ENCODE assay signal across 18 cellular contexts in genomic region chr21:26199471-26199870, GRCh38. TPM values are rescaled to one million over a fixed set of nuclear protein-coding genes. Genes with fewer than 3 reads are reported as not detected.
A peak's percentile ranks its signal among the peaks of the same experiment; 100 is the strongest.
DNase-seq lines count a peak whose midpoint lies in the region; ATAC-seq, FAIRE-seq and TF ChIP-seq lines count a peak whose summit lies in the region.
"Had no signal": no experiment of that assay in that cellular context is flagged by ENCODE, and none has a peak within 500 bp of the region (broad histone marks: within the 10 kb centered on the region; RNA-seq: fewer than 3 reads in every experiment).

No MANE protein-coding gene starts in this region.

- no peak overlapping the region for H3K4me2 ChIP-seq in HepG2 (ENCODE audit: low read depth, low read length)

- DNase-seq in ELR (ENCODE audit: low read depth) (peak; percentile 43), amniotic stem cell (lab: John Stamatoyannopoulos, UW) (peak; percentile 6), fibroblast of mammary gland (ENCODE audit: low read depth) (peak; percentile 23), skeletal muscle cell (ENCODE audit: low read depth) (peak; percentile 36), HepG2 (ENCODE audit: low spot score) (no peak), sigmoid colon (no peak), HTR-8/SVneo (ENCODE audit: insufficient read length, low spot score) (no peak)
- no peak for DNase-seq in stimulated activated CD4-positive, alpha-beta T cell treated with anti-CD3 and anti-CD28 coated beads, Interleukin-1b, Interleukin-23, amount 100 ng/mL, for 48 hours
- DNase-seq: aorta; Caco-2; left ventricle myocardium inferior; NCI-H1417 treated with DMSO at 0.1 percent for 48 hours; NCI-H526 treated with DMSO at 0.1 percent for 48 hours; stimulated activated CD4-positive, alpha-beta T cell treated with anti-CD3 and anti-CD28 coated beads, Interleukin-12 subunit alpha, Interleukin-12 subunit beta, amount 100 ng/mL, for 4 hours had no signal

- 3% methylated on average over 4 of the region's 4 CpGs for WGBS in HepG2 (ENCODE audit: low lambda C conversion rate)
- WGBS in sigmoid colon, 2 donors = 76 to 82% methylated on average over 4 of the region's 4 CpGs

- H3K4me3 ChIP-seq in fibroblast of mammary gland (ENCODE audit: control insufficient read depth, low read depth, low read length) (no peak overlapping the region), skeletal muscle cell (ENCODE audit: low read depth, low read length) (no peak overlapping the region), HepG2 (replicated peaks in 1 of 3; ENCODE audit: insufficient read depth in 1 of 3, low read depth in 2 of 3, low read length in 3 of 3) (no peak overlapping the region), sigmoid colon (no peak overlapping the region)
- H3K4me3 ChIP-seq: coronary artery, left ventricle myocardium inferior had no signal

- H3K27me3 ChIP-seq in HepG2 (ENCODE audit: control insufficient read depth in 1 of 2, insufficient read depth in 2 of 2, low read length in 2 of 2) (no peaks in the 10 kb centered on the region), sigmoid colon (no peaks in the 10 kb centered on the region)

- TF ChIP-seq RAD21 in HepG2 (CRISPR knock-in tag; IDR thresholded peaks at IDR 0.05) = no peak

- FAIRE-seq in HepG2 (lab: Jason Lieb, UNC) = no peak
- no peak for FAIRE-seq in HTR-8/SVneo (lab: Jason Lieb, UNC)
- FAIRE-seq: GM19239, H1 had no signal

- no peaks in the 10 kb centered on the region for H3K4me1 ChIP-seq in HepG2 (ENCODE audit: insufficient read depth, low read length)
- no peaks in the 10 kb centered on the region for H3K4me1 ChIP-seq in sigmoid colon
- H3K4me1 ChIP-seq: Caco-2, left ventricle myocardium inferior had no signal

- no peak for ATAC-seq in HepG2
- ATAC-seq: Right ventricle myocardium inferior had no signal

- in situ Hi-C loops in HepG2 (cut with HindIII; ENCODE audit: extremely low pct_ligation_motif_present, low pct_unique_long_range_greater_than_20kb) = no loop called here

- CTCF ChIA-PET in HepG2 (lab: Yijun Ruan, JAX; ENCODE audit: low intra/inter-chr PET ratio, low total read pairs) = no interaction called here

- POLR2A ChIA-PET in HepG2 (lab: Yijun Ruan, JAX) = no interaction called here

- H4K20me1 ChIP-seq in HepG2 (ENCODE audit: insufficient read depth, low read length) = no peaks in the 10 kb centered on the region; the same call in 1 of the 2 replicates

- TF ChIP-seq POLR2A in HepG2 (IDR thresholded peaks at IDR 0.05; ENCODE audit: insufficient read depth in 1 of 2, low read depth in 2 of 2, low read length in 2 of 2) = no peak
- no peak for TF ChIP-seq POLR2A in sigmoid colon (IDR thresholded peaks at IDR 0.05)

- BruUV-seq in HepG2 (replicated peaks; lab: Mats Ljungman, UMichigan) = no TSS peak

- no peak for TF ChIP-seq CTCF in fibroblast of mammary gland (conservative IDR thresholded peaks at IDR 0.05; ENCODE audit: control insufficient read depth, insufficient read depth, low read depth, low read length)
- no peak for TF ChIP-seq CTCF in HepG2 (CRISPR knock-in tag; IDR thresholded peaks at IDR 0.05)
- no peak for TF ChIP-seq CTCF in sigmoid colon (IDR thresholded peaks at IDR 0.05)

- H3K79me2 ChIP-seq in HepG2 (ENCODE audit: insufficient read depth, low read length) = no peaks in the 10 kb centered on the region

- H3K9me3 ChIP-seq in HepG2 (ENCODE audit: low read length) = no peaks in the 10 kb centered on the region; the same call in 1 of the 2 replicates
- H3K9me3 ChIP-seq in sigmoid colon = no peaks in the 10 kb centered on the region
- H3K9me3 ChIP-seq: Caco-2, left ventricle myocardium inferior had no signal

- TF ChIP-seq EP300 in HepG2 (IDR thresholded peaks at IDR 0.05; ENCODE audit: low read depth in 2 of 2, low read length in 2 of 2) (no peak), HepG2 (CRISPR knock-in tag; IDR thresholded peaks at IDR 0.05; ENCODE audit: borderline replicate concordance) (no peak), sigmoid colon (IDR thresholded peaks at IDR 0.05) (no peak)

- intact Hi-C loops in HepG2 (cut with micrococcal nuclease; ENCODE audit: unreplicated experiment) (no loop called here), sigmoid colon (cut with DNase I) (no loop called here)

- H3K27ac ChIP-seq in HepG2 (ENCODE audit: extremely low read length, insufficient read depth, low read length) (no peak overlapping the region), sigmoid colon (no peak overlapping the region)
- H3K27ac ChIP-seq: coronary artery, left ventricle myocardium inferior had no signal

- H2AFZ ChIP-seq in HepG2 (ENCODE audit: low read length) = no peak overlapping the region

- no peak overlapping the region for H3K9ac ChIP-seq in HepG2 (ENCODE audit: insufficient read depth, low read depth, low read length)

- H3K36me3 ChIP-seq in HepG2 (replicated peaks in 1 of 2; ENCODE audit: control insufficient read depth in 1 of 2, insufficient read depth in 2 of 2, low read length in 2 of 2) = no peaks in the 10 kb centered on the region
- H3K36me3 ChIP-seq in sigmoid colon = no peaks in the 10 kb centered on the region
- H3K36me3 ChIP-seq: left ventricle myocardium inferior had no signal

TF ChIP-seq in HepG2, 621 proteins besides CTCF, POLR2A, EP300 and RAD21:
- TF ChIP-seq SRSF4 (IDR thresholded peaks at IDR 0.05; ENCODE audit: low read depth, low read length, poor library complexity, severe bottlenecking) (no peak), ZNF33A (CRISPR knock-in tag; IDR thresholded peaks at IDR 0.05; ENCODE audit: borderline replicate concordance) (no peak), ZNF629 (CRISPR knock-in tag; conservative IDR thresholded peaks at IDR 0.05) (no peak), TGIF2 (CRISPR knock-in tag; IDR thresholded peaks at IDR 0.05) (no peak), MAFG (CRISPR knock-in tag; IDR thresholded peaks at IDR 0.05) (no peak), SUZ12 (IDR thresholded peaks at IDR 0.05; ENCODE audit: low read depth, low read length) (no peak), KLF6 (CRISPR knock-in tag; IDR thresholded peaks at IDR 0.05) (no peak), CENPX (CRISPR knock-in tag; IDR thresholded peaks at IDR 0.05) (no peak), UBTF (CRISPR knock-in tag; IDR thresholded peaks at IDR 0.05) (no peak), ZMAT3 (CRISPR knock-in tag; conservative IDR thresholded peaks at IDR 0.05) (no peak), RXRB (CRISPR knock-in tag; IDR thresholded peaks at IDR 0.05; ENCODE audit: borderline replicate concordance) (no peak), FLYWCH1 (CRISPR knock-in tag; IDR thresholded peaks at IDR 0.05) (no peak), ZBTB1 (CRISPR knock-in tag; IDR thresholded peaks at IDR 0.05; ENCODE audit: borderline replicate concordance) (no peak), RFXAP (CRISPR knock-in tag; IDR thresholded peaks at IDR 0.05; ENCODE audit: borderline replicate concordance) (no peak), ZNF792 (CRISPR knock-in tag; IDR thresholded peaks at IDR 0.05) (no peak), SNAI1 (CRISPR knock-in tag; IDR thresholded peaks at IDR 0.05; ENCODE audit: borderline replicate concordance) (no peak)
TF ChIP-seq in HepG2: peak in this region for 0.

RNA-seq across cellular contexts. Expression of gene APP, which starts 28.9 kb away (rescaled TPM):
- total RNA-seq in HepG2 (2016; rRNA removed; fragmentation: Illumina TruSeq; extraction: Trizol) (33.6 and 70.6 TPM in 2 replicates), sigmoid colon (100 to 1,000 TPM; 239 to 355 (median 299) TPM)
- total RNA-seq in HepG2 (2016; cell fraction: cytosol; rRNA removed; fragmentation: Illumina TruSeq; extraction: Trizol; ENCODE audit: low read depth) = 4.5 and 4.6 TPM in 2 replicates
- 27.5 and 74.9 TPM in 2 replicates for total RNA-seq in HepG2 (2016; cell fraction: insoluble cytoplasmic fraction; rRNA removed; fragmentation: Illumina TruSeq; extraction: Trizol)
- 9.0 and 10.2 TPM in 2 replicates for total RNA-seq in HepG2 (2016; cell fraction: membrane; rRNA removed; fragmentation: Illumina TruSeq; extraction: Trizol)
- total RNA-seq in HepG2 (2016; cell fraction: nucleus; rRNA removed; fragmentation: Illumina TruSeq; extraction: Trizol) = 82.2 and 98.5 TPM in 2 replicates
- polyA plus RNA-seq in HepG2 (2011; rRNA removed) (262 and 315 TPM in 2 replicates), sigmoid colon (100 to 1,000 TPM in 1 of 3 donors, 10 to 100 TPM in 2; 71.7 to 270 (median 85.9) TPM)
- polyA plus RNA-seq in HepG2 (2011; cell fraction: cytosol; rRNA removed) = 227 and 358 TPM in 2 replicates
- 144 and 194 TPM in 2 replicates for polyA plus RNA-seq in HepG2 (2011; cell fraction: nucleus; rRNA removed)
- polyA plus RNA-seq in HepG2 (2012) = 183 and 345 TPM in 2 replicates
- polyA plus RNA-seq in HepG2 (2016; cell fraction: cytosol; fragmentation: Illumina TruSeq; extraction: Trizol; ENCODE audit: low read depth) = 4.5 and 4.7 TPM in 2 replicates
- polyA plus RNA-seq in HepG2 (2016; cell fraction: insoluble cytoplasmic fraction; fragmentation: Illumina TruSeq; extraction: Trizol; ENCODE audit: low read depth) = 41.3 and 45.6 TPM in 2 replicates
- polyA plus RNA-seq in HepG2 (2016; cell fraction: membrane; fragmentation: Illumina TruSeq; extraction: Trizol; ENCODE audit: low read depth) = 6.6 and 9.0 TPM in 2 replicates
- polyA plus RNA-seq in HepG2 (2016; cell fraction: nucleus; fragmentation: Illumina TruSeq; extraction: Trizol; ENCODE audit: insufficient read depth, low read depth) = 116 and 117 TPM in 2 replicates
- 307 and 343 TPM in 2 replicates for polyA minus RNA-seq in HepG2 (2011; rRNA and poly(A)+ RNA removed; ENCODE audit: low replicate concordance)
- polyA minus RNA-seq in HepG2 (2011; cell fraction: cytosol; rRNA and poly(A)+ RNA removed) = 128 and 205 TPM in 2 replicates
- polyA minus RNA-seq in HepG2 (2011; cell fraction: nucleus; rRNA and poly(A)+ RNA removed) = 217 and 256 TPM in 2 replicates

Comparison
In these comparisons a context has a peak if more than half of its experiments do, and no peak if none do; other contexts are left out.
1. DNase-seq: peak in ELR (single experiment), amniotic stem cell (single experiment), fibroblast of mammary gland (single experiment) and skeletal muscle cell (single experiment); none in HepG2 (single experiment), stimulated activated CD4-positive, alpha-beta T cell treated with anti-CD3 and anti-CD28 coated beads, Interleukin-1b, Interleukin-23, amount 100 ng/mL, for 48 hours (single experiment), sigmoid colon (single experiment) and HTR-8/SVneo (single experiment).